In the genomic region with DNA sequence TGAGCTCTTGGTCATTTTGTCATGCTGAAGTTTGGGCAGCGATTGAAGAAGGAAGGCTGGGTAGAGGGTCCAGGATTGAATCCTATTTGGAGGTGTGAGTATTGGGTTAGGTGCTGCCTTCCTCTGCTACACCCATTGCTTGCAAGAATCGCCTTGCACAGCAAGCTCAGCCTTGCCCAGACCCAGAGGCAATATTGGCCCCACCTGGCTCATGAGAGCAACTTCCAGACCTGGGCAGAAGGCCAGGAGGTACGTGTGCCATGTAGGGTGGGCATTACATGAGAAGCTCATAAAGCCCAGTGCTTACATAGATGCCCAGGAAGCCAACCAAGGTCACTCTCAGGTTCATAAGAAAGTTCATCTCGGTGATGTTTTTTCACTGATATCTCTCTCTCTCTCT, we compare ENCODE assay signal across 1 cellular context.
TF ChIP-seq lines count a peak whose summit lies in the region.

No MANE protein-coding gene starts in this region.

TF ChIP-seq in H1, 55 proteins besides CTCF, POLR2A, EP300 and RAD21 (continued from another document):
- no peak for TF ChIP-seq CTBP2 (IDR thresholded peaks at IDR 0.05; ENCODE audit: borderline replicate concordance, insufficient read depth, insufficient read length, low read length)
TF ChIP-seq in H1: peak in this region for 0.
